In the genomic region with DNA sequence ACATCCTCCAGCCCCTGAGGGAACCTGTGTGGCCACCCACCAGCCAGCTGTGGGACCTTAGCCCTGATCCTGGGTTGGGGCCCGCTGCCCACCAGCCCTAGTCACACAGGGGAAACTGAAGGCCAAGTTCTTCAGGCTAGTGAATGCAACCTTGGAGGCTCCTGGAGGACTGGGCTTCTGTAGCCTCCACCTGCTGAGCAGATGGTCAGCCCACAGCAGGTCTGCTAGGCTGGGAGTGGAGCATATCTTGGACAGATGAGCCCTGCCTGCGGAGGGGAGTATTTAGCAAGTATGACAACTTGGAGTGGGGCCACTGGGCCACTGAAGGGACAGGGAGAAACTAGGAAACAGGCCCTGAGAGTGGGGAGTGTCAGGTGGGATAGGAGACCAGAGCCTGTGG, we compare ENCODE assay signal across 1 cellular context.
A peak's percentile ranks its signal among the peaks of the same experiment; 100 is the strongest.
TF ChIP-seq lines count a peak whose summit lies in the region.

No MANE protein-coding gene starts in this region.

TF ChIP-seq in K562, 482 proteins besides CTCF, POLR2A, EP300 and RAD21:
- TF ChIP-seq EZH2 (IDR thresholded peaks at IDR 0.05; ENCODE audit: borderline replicate concordance, low read depth, low read length) (no peak), ILF3 (IDR thresholded peaks at IDR 0.05; ENCODE audit: borderline replicate concordance) (no peak), SIX5 (IDR thresholded peaks at IDR 0.05; ENCODE audit: borderline replicate concordance in 1 of 2, insufficient read depth in 1 of 2, low read depth in 1 of 2, low read length in 2 of 2) (no peak), TSC22D4 (tag; IDR thresholded peaks at IDR 0.05) (no peak), ZNF263 (CRISPR knock-in tag; IDR thresholded peaks at IDR 0.05; ENCODE audit: borderline replicate concordance) (no peak), RBM34 (IDR thresholded peaks at IDR 0.05; ENCODE audit: borderline replicate concordance, insufficient read depth, low read length) (no peak), ZFPM2 (CRISPR knock-in tag; IDR thresholded peaks at IDR 0.05) (no peak), MCM7 (IDR thresholded peaks at IDR 0.05) (no peak), NCOA1 (IDR thresholded peaks at IDR 0.05; ENCODE audit: low read depth) (no peak), MEF2D (tag; conservative IDR thresholded peaks at IDR 0.05; ENCODE audit: low read depth) (no peak), USF1 (CRISPR knock-in tag; IDR thresholded peaks at IDR 0.05) (no peak), POLR3A (IDR thresholded peaks at IDR 0.05; ENCODE audit: borderline replicate concordance, extremely low read depth, insufficient read depth, insufficient read length) (no peak), TRIM24 (IDR thresholded peaks at IDR 0.05) (no peak), BACH1 (tag; IDR thresholded peaks at IDR 0.05) (no peak), XRCC5 (IDR thresholded peaks at IDR 0.05; ENCODE audit: low read depth, low read length) (no peak), HES1 (IDR thresholded peaks at IDR 0.05; ENCODE audit: low read depth) (no peak), THRAP3 (IDR thresholded peaks at IDR 0.05; ENCODE audit: borderline replicate concordance) (no peak), CEBPG (CRISPR knock-in tag; IDR thresholded peaks at IDR 0.05) (no peak), CEBPG (tag; conservative IDR thresholded peaks at IDR 0.05 in 1 of 2, IDR thresholded peaks at IDR 0.05 in 1 of 2) (no peak), GATAD2A (IDR thresholded peaks at IDR 0.05) (no peak)
- TF ChIP-seq, protein P1, sequence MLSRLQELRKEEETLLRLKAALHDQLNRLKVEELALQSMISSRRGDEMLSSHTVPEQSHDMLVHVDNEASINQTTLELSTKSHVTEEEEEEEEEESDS (CRISPR knock-in tag; IDR thresholded peaks at IDR 0.05): no peak
- TF ChIP-seq, protein P2, sequence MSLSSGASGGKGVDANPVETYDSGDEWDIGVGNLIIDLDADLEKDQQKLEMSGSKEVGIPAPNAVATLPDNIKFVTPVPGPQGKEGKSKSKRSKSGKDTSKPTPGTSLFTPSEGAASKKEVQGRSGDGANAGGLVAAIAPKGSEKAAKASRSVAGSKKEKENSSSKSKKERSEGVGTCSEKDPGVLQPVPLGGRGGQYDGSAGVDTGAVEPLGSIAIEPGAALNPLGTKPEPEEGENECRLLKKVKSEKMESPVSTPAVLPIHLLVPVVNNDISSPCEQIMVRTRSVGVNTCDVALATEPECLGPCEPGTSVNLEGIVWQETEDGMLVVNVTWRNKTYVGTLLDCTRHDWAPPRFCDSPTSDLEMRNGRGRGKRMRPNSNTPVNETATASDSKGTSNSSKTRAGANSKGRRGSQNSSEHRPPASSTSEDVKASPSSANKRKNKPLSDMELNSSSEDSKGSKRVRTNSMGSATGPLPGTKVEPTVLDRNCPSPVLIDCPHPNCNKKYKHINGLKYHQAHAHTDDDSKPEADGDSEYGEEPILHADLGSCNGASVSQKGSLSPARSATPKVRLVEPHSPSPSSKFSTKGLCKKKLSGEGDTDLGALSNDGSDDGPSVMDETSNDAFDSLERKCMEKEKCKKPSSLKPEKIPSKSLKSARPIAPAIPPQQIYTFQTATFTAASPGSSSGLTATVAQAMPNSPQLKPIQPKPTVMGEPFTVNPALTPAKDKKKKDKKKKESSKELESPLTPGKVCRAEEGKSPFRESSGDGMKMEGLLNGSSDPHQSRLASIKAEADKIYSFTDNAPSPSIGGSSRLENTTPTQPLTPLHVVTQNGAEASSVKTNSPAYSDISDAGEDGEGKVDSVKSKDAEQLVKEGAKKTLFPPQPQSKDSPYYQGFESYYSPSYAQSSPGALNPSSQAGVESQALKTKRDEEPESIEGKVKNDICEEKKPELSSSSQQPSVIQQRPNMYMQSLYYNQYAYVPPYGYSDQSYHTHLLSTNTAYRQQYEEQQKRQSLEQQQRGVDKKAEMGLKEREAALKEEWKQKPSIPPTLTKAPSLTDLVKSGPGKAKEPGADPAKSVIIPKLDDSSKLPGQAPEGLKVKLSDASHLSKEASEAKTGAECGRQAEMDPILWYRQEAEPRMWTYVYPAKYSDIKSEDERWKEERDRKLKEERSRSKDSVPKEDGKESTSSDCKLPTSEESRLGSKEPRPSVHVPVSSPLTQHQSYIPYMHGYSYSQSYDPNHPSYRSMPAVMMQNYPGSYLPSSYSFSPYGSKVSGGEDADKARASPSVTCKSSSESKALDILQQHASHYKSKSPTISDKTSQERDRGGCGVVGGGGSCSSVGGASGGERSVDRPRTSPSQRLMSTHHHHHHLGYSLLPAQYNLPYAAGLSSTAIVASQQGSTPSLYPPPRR (CRISPR knock-in tag; IDR thresholded peaks at IDR 0.05; ENCODE audit: borderline replicate concordance): 0 out of 2 replicates have a peak, but pooled peaks have one; percentile 52
- TF ChIP-seq, protein P3, sequence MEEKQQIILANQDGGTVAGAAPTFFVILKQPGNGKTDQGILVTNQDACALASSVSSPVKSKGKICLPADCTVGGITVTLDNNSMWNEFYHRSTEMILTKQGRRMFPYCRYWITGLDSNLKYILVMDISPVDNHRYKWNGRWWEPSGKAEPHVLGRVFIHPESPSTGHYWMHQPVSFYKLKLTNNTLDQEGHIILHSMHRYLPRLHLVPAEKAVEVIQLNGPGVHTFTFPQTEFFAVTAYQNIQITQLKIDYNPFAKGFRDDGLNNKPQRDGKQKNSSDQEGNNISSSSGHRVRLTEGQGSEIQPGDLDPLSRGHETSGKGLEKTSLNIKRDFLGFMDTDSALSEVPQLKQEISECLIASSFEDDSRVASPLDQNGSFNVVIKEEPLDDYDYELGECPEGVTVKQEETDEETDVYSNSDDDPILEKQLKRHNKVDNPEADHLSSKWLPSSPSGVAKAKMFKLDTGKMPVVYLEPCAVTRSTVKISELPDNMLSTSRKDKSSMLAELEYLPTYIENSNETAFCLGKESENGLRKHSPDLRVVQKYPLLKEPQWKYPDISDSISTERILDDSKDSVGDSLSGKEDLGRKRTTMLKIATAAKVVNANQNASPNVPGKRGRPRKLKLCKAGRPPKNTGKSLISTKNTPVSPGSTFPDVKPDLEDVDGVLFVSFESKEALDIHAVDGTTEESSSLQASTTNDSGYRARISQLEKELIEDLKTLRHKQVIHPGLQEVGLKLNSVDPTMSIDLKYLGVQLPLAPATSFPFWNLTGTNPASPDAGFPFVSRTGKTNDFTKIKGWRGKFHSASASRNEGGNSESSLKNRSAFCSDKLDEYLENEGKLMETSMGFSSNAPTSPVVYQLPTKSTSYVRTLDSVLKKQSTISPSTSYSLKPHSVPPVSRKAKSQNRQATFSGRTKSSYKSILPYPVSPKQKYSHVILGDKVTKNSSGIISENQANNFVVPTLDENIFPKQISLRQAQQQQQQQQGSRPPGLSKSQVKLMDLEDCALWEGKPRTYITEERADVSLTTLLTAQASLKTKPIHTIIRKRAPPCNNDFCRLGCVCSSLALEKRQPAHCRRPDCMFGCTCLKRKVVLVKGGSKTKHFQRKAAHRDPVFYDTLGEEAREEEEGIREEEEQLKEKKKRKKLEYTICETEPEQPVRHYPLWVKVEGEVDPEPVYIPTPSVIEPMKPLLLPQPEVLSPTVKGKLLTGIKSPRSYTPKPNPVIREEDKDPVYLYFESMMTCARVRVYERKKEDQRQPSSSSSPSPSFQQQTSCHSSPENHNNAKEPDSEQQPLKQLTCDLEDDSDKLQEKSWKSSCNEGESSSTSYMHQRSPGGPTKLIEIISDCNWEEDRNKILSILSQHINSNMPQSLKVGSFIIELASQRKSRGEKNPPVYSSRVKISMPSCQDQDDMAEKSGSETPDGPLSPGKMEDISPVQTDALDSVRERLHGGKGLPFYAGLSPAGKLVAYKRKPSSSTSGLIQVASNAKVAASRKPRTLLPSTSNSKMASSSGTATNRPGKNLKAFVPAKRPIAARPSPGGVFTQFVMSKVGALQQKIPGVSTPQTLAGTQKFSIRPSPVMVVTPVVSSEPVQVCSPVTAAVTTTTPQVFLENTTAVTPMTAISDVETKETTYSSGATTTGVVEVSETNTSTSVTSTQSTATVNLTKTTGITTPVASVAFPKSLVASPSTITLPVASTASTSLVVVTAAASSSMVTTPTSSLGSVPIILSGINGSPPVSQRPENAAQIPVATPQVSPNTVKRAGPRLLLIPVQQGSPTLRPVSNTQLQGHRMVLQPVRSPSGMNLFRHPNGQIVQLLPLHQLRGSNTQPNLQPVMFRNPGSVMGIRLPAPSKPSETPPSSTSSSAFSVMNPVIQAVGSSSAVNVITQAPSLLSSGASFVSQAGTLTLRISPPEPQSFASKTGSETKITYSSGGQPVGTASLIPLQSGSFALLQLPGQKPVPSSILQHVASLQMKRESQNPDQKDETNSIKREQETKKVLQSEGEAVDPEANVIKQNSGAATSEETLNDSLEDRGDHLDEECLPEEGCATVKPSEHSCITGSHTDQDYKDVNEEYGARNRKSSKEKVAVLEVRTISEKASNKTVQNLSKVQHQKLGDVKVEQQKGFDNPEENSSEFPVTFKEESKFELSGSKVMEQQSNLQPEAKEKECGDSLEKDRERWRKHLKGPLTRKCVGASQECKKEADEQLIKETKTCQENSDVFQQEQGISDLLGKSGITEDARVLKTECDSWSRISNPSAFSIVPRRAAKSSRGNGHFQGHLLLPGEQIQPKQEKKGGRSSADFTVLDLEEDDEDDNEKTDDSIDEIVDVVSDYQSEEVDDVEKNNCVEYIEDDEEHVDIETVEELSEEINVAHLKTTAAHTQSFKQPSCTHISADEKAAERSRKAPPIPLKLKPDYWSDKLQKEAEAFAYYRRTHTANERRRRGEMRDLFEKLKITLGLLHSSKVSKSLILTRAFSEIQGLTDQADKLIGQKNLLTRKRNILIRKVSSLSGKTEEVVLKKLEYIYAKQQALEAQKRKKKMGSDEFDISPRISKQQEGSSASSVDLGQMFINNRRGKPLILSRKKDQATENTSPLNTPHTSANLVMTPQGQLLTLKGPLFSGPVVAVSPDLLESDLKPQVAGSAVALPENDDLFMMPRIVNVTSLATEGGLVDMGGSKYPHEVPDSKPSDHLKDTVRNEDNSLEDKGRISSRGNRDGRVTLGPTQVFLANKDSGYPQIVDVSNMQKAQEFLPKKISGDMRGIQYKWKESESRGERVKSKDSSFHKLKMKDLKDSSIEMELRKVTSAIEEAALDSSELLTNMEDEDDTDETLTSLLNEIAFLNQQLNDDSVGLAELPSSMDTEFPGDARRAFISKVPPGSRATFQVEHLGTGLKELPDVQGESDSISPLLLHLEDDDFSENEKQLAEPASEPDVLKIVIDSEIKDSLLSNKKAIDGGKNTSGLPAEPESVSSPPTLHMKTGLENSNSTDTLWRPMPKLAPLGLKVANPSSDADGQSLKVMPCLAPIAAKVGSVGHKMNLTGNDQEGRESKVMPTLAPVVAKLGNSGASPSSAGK (IDR thresholded peaks at IDR 0.05): peak; percentile 31; the same call in 1 of the 2 replicates
- TF ChIP-seq, protein P4, sequence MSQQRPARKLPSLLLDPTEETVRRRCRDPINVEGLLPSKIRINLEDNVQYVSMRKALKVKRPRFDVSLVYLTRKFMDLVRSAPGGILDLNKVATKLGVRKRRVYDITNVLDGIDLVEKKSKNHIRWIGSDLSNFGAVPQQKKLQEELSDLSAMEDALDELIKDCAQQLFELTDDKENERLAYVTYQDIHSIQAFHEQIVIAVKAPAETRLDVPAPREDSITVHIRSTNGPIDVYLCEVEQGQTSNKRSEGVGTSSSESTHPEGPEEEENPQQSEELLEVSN (IDR thresholded peaks at IDR 0.05; ENCODE audit: borderline replicate concordance in 1 of 2, extremely low read depth in 1 of 2, insufficient read depth in 1 of 2, insufficient read length in 1 of 2, low read depth in 1 of 2, low read length in 1 of 2, poor library complexity in 1 of 2, severe bottlenecking in 1 of 2): peak in 1 of 2 experiments; percentile 26
